ENCODE assay signal across 16 cellular contexts in the genomic region with DNA sequence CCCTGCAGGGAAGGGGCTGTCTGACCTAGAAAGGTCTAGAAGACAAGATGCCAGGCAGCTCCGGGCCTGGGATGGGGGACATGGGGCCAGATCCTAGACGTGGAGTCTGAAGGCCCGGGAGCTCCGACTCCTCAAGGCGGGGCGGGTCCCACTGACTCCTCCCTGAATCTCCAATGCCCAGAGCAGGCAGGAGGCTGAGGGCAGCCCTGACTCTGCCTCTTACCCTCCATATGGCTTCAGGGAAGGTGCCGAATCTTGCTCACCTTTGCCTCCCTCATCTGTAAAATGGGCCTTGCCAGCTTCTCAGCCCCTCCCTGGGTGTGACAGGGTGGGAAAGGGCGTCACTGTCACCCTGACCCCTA. TPM values are rescaled to one million over a fixed set of nuclear protein-coding genes. Genes with fewer than 3 reads are reported as not detected.
A peak's percentile ranks its signal among the peaks of the same experiment; 100 is the strongest.
DNase-seq lines count a peak whose midpoint lies in the region; ATAC-seq, FAIRE-seq and TF ChIP-seq lines count a peak whose summit lies in the region.
"Had no signal": no experiment of that assay in that cellular context is flagged by ENCODE, and none has a peak within 500 bp of the region (broad histone marks: within the 10 kb centered on the region; RNA-seq: fewer than 3 reads in every experiment).

No MANE protein-coding gene starts in this region.

- H2BK120ac ChIP-seq in mesenchymal stem cell (ENCODE audit: low read depth, low read length) = no peak overlapping the region

- ATAC-seq in upper lobe of right lung = no peak
- ATAC-seq: K562 had no signal

- no peak overlapping the region for H2BK15ac ChIP-seq in mesenchymal stem cell (ENCODE audit: low read depth, poor library complexity, severe bottlenecking)

- TF ChIP-seq POLR2A in prostate gland (IDR thresholded peaks at IDR 0.05) = no peak

- peak overlapping the region; percentile 63 for H3K27ac Mint-ChIP-seq in activated T-cell treated with anti-CD3 and anti-CD28 coated beads, Interleukin-2, amount 50 U/mL, for 24 hours
- H3K27ac Mint-ChIP-seq: activated CD4-positive, alpha-beta memory T cell treated with anti-CD3 and anti-CD28 coated beads, Interleukin-2, amount 10 ng/mL, durations not matched to agents 7 days and 5 days; activated naive CD8-positive, alpha-beta T cell had no signal

- no peaks in the 10 kb centered on the region for H3K9me3 Mint-ChIP-seq in activated T-cell treated with anti-CD3 and anti-CD28 coated beads, Interleukin-2, amount 50 U/mL, for 24 hours
- H3K9me3 Mint-ChIP-seq: activated CD4-positive, alpha-beta memory T cell treated with anti-CD3 and anti-CD28 coated beads, Interleukin-2, amount 10 ng/mL, durations not matched to agents 7 days and 5 days had no signal

- peak overlapping the region; percentile 58 for H3K9ac ChIP-seq in mesenchymal stem cell (ENCODE audit: low read length)

- peaks cover 81% of the 10 kb centered on the region for H3K36me3 Mint-ChIP-seq in activated T-cell treated with anti-CD3 and anti-CD28 coated beads, Interleukin-2, amount 50 U/mL, for 24 hours (ENCODE audit: low read depth)
- H3K36me3 Mint-ChIP-seq: activated naive CD8-positive, alpha-beta T cell had no signal

- no peak overlapping the region for H3K4me2 ChIP-seq in mesenchymal stem cell (ENCODE audit: low read length, poor library complexity, severe bottlenecking)

- H3K23ac ChIP-seq in mesenchymal stem cell (ENCODE audit: low read length in 2 of 2) = no peak overlapping the region

- no peak for DNase-seq in activated T-cell treated with anti-CD3 and anti-CD28 coated beads, Interleukin-2, amount 50 U/mL, for 24 hours
- no peak for DNase-seq in activated T-cell treated with anti-CD3 and anti-CD28 coated beads for 4 hours
- DNase-seq in dorsolateral prefrontal cortex = no peak
- no peak for DNase-seq in mesenchymal stem cell
- DNase-seq in upper lobe of right lung = no peak
- no peak for DNase-seq in GM19239 (ENCODE audit: insufficient read length, low spot score)
- DNase-seq in D721Med (ENCODE audit: insufficient read length, low spot score) = no peak
- DNase-seq in prostate gland (ENCODE audit: low spot score) = no peak
- DNase-seq: activated CD4-positive, alpha-beta memory T cell treated with anti-CD3 and anti-CD28 coated beads, Interleukin-2, amount 10 ng/mL, durations not matched to agents 7 days and 5 days; DND-41; posterior cingulate gyrus; T1000 had no signal

- TF ChIP-seq CTCF in dorsolateral prefrontal cortex (IDR thresholded peaks at IDR 0.05 in 54 of 56, conservative IDR thresholded peaks at IDR 0.05 in 2 of 56; ENCODE audit: low read depth in 1 of 56, partially characterized antibody in 56 of 56) (no peak), upper lobe of right lung (IDR thresholded peaks at IDR 0.05) (no peak), D721Med (IDR thresholded peaks at IDR 0.05; ENCODE audit: insufficient read depth, missing control alignments) (no peak), prostate gland (IDR thresholded peaks at IDR 0.05) (no peak)

- peaks cover 23% of the 10 kb centered on the region for H3K79me1 ChIP-seq in mesenchymal stem cell (replicated peaks; ENCODE audit: low read length, poor library complexity, severe bottlenecking)

- H3K18ac ChIP-seq in mesenchymal stem cell (ENCODE audit: low read depth in 1 of 2, low read length in 2 of 2) = no peak overlapping the region

- H3K4me3 ChIP-seq in dorsolateral prefrontal cortex (no peak overlapping the region), mesenchymal stem cell (ENCODE audit: insufficient read depth in 1 of 2, low read depth in 1 of 2, low read length in 2 of 2) (no peak overlapping the region), upper lobe of right lung (no peak overlapping the region), prostate gland (no peak overlapping the region)
- H3K4me3 ChIP-seq: K562 had no signal

- H4K91ac ChIP-seq in mesenchymal stem cell (ENCODE audit: low read length) = no peak overlapping the region

- FAIRE-seq in GM19239 (lab: Jason Lieb, UNC) (no peak), D721Med (lab: Jason Lieb, UNC) (no peak)
- FAIRE-seq: A204.1, K562 had no signal

- peaks cover 66% of the 10 kb centered on the region for H3K4me1 ChIP-seq in mesenchymal stem cell (ENCODE audit: control insufficient read depth, insufficient read depth, low read depth, low read length)
- H3K4me1 ChIP-seq in upper lobe of right lung = peaks cover 8% of the 10 kb centered on the region
- no peaks in the 10 kb centered on the region for H3K4me1 ChIP-seq in prostate gland (replicated peaks)

- WGBS in mesenchymal stem cell = 67% methylated on average over 7 of the region's 8 CpGs
- 75% methylated on average over 7 of the region's 8 CpGs for WGBS in prostate gland

- intact Hi-C loops in dorsolateral prefrontal cortex (cut with DNase I) = no loop called here
- intact Hi-C loops in upper lobe of right lung (cut with DNase I) = no loop called here
- intact Hi-C loops in prostate gland (cut with DNase I) = no loop called here

- H3K36me3 ChIP-seq in mesenchymal stem cell (ENCODE audit: control insufficient read depth in 1 of 2, insufficient read depth in 2 of 2, low read depth in 1 of 2, low read length in 2 of 2) = peaks cover 34 to 66% of the 10 kb centered on the region in 2 experiments
- peaks cover 45% of the 10 kb centered on the region for H3K36me3 ChIP-seq in upper lobe of right lung
- H3K36me3 ChIP-seq in prostate gland = no peaks in the 10 kb centered on the region

- peak overlapping the region; percentile 73 for H4K8ac ChIP-seq in mesenchymal stem cell (ENCODE audit: low read length)

- H3K27ac ChIP-seq in dorsolateral prefrontal cortex (peak overlapping the region in 39 of 59 donors; percentile 6 to 81 (median 68)), mesenchymal stem cell (ENCODE audit: low read length, poor library complexity, severe bottlenecking) (no peak overlapping the region), upper lobe of right lung (peak overlapping the region; percentile 26), prostate gland (no peak overlapping the region)

- H3K4me3 Mint-ChIP-seq in activated T-cell treated with anti-CD3 and anti-CD28 coated beads, Interleukin-2, amount 50 U/mL, for 24 hours = no peak overlapping the region
- H3K4me3 Mint-ChIP-seq: activated CD4-positive, alpha-beta memory T cell treated with anti-CD3 and anti-CD28 coated beads, Interleukin-2, amount 10 ng/mL, durations not matched to agents 7 days and 5 days; activated naive CD8-positive, alpha-beta T cell had no signal

- peaks cover 4% of the 10 kb centered on the region for H3K4me1 Mint-ChIP-seq in activated T-cell treated with anti-CD3 and anti-CD28 coated beads, Interleukin-2, amount 50 U/mL, for 24 hours (ENCODE audit: low read depth)

- H3K27me3 Mint-ChIP-seq in activated T-cell treated with anti-CD3 and anti-CD28 coated beads, Interleukin-2, amount 50 U/mL, for 24 hours = no peaks in the 10 kb centered on the region
- H3K27me3 Mint-ChIP-seq: activated CD4-positive, alpha-beta memory T cell treated with anti-CD3 and anti-CD28 coated beads, Interleukin-2, amount 10 ng/mL, durations not matched to agents 7 days and 5 days; activated naive CD8-positive, alpha-beta T cell had no signal

- H2AFZ ChIP-seq in mesenchymal stem cell (ENCODE audit: low read depth, low read length) = no peak overlapping the region

- H3K9me3 ChIP-seq in mesenchymal stem cell (ENCODE audit: control insufficient read depth, low read length) (no peaks in the 10 kb centered on the region), upper lobe of right lung (no peaks in the 10 kb centered on the region), prostate gland (no peaks in the 10 kb centered on the region)

- peak overlapping the region; percentile 56 to 70 for H3K4ac ChIP-seq in mesenchymal stem cell (ENCODE audit: low read depth in 1 of 2, low read length in 2 of 2)

- H3K14ac ChIP-seq in mesenchymal stem cell (ENCODE audit: low read length in 2 of 2) = no peak overlapping the region

- H2BK5ac ChIP-seq in mesenchymal stem cell (ENCODE audit: low read depth, low read length, poor library complexity, severe bottlenecking) = no peak overlapping the region

- no peak overlapping the region for H2BK12ac ChIP-seq in mesenchymal stem cell (ENCODE audit: low read length in 2 of 2)

- H3K27me3 ChIP-seq in dorsolateral prefrontal cortex = no peaks in the 10 kb centered on the region
- no peaks in the 10 kb centered on the region for H3K27me3 ChIP-seq in mesenchymal stem cell (ENCODE audit: control insufficient read depth in 1 of 2, insufficient read depth in 1 of 2, low read length in 2 of 2)
- no peaks in the 10 kb centered on the region for H3K27me3 ChIP-seq in upper lobe of right lung
- H3K27me3 ChIP-seq in prostate gland (replicated peaks; ENCODE audit: insufficient read depth) = no peaks in the 10 kb centered on the region

- H2AK5ac ChIP-seq in mesenchymal stem cell (ENCODE audit: low read length, severe bottlenecking) = peak overlapping the region; percentile 73

RNA-seq across cellular contexts. Expression of gene VASN, which starts 14.8 kb away (rescaled TPM):
- total RNA-seq in dorsolateral prefrontal cortex = 10 to 100 TPM in 84 of 120 experiments, 1 to 10 TPM in 36; 3.9 to 49.4 (median 12.1) TPM
- 127 TPM for polyA plus RNA-seq in mesenchymal stem cell (2013, experiment 1 of 2)
- 127 TPM for polyA plus RNA-seq in mesenchymal stem cell (2013, experiment 2 of 2)
- 20.3 TPM for total RNA-seq in upper lobe of right lung
- total RNA-seq in prostate gland = 10 to 100 TPM; 13.1 to 97.4 TPM
- total RNA-seq: OCI-LY7 had no signal

RNA-seq across cellular contexts. Expression of gene CORO7, which starts 30.0 kb away (rescaled TPM):
- total RNA-seq in dorsolateral prefrontal cortex = 100 to 1,000 TPM in 1 of 120 experiments, 10 to 100 TPM in 119; 38.4 to 111 (median 63.7) TPM
- 25.5 TPM for polyA plus RNA-seq in mesenchymal stem cell (2013, experiment 1 of 2)
- polyA plus RNA-seq in mesenchymal stem cell (2013, experiment 2 of 2) = 22.1 TPM
- total RNA-seq in upper lobe of right lung = 52.4 TPM
- total RNA-seq in prostate gland = 100 to 1,000 TPM in 1 of 2 donors, 10 to 100 TPM in 1; 24.1 to 122 TPM

RNA-seq across cellular contexts. Expression of gene PAM16, which starts 35.3 kb away (rescaled TPM):
- total RNA-seq in dorsolateral prefrontal cortex = 10 to 100 TPM; 31.5 to 61.9 (median 44.6) TPM
- polyA plus RNA-seq in mesenchymal stem cell (2013, experiment 1 of 2) = 39.3 TPM
- 43.3 TPM for polyA plus RNA-seq in mesenchymal stem cell (2013, experiment 2 of 2)
- 41.2 TPM for total RNA-seq in upper lobe of right lung
- 100 to 1,000 TPM in 1 of 2 donors, 10 to 100 TPM in 1; 28.6 to 100 TPM for total RNA-seq in prostate gland

RNA-seq across cellular contexts. Expression of gene DNAJA3, which starts 39.2 kb away (rescaled TPM):
- total RNA-seq in dorsolateral prefrontal cortex (10 to 100 TPM; 38.3 to 66.6 (median 53.2) TPM), upper lobe of right lung (36.1 TPM), prostate gland (10 to 100 TPM; 47.6 to 60.0 TPM)
- polyA plus RNA-seq in mesenchymal stem cell (2013, experiment 1 of 2) = 27.3 TPM
- polyA plus RNA-seq in mesenchymal stem cell (2013, experiment 2 of 2) = 27.3 TPM

Comparison
In these comparisons a context has a peak if more than half of its experiments do, and no peak if none do; other contexts are left out.
1. H3K27ac ChIP-seq: peak in dorsolateral prefrontal cortex (39 of 59) and upper lobe of right lung (single experiment); none in mesenchymal stem cell (single experiment) and prostate gland (0 of 2).